In the genomic region with DNA sequence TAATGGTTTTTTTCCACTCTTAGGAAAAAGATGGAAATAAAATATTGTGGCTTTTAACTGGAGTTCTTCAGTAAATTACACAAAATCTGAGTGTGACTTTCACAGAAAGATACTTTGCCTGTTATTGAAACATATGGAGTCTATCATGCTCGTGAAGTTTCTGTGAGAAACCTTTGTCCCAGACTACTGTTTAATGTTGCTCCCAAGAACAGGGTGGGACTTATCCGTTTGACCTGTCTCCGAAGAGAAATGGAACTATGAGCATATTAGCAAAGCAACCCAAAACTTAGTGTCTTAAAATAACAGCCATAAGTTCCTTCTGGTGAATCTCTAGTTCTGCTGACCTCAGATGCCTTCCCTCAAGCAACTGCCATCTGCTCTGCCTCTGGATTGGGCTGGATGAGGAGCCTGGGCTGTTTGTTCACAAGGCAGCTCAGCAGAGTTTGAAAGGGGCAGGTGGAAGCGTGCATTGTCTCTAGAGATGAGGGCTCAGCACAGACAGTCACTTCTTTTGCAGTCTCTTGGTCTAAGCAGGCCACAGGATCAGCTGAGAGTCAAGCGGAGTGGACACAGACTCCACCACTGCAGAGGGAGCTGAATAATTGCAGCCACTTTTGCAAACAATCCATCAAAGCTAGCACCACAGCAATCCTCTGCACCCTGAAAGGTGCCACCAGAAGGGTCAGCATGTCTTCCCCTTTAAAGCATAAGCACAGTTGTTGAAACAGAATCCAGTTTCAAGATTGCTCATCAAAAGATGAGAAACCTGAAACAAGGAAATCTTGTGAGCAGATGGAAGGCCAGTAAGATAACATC, we compare ENCODE assay signal across 12 cellular contexts. TPM values are rescaled to one million over a fixed set of nuclear protein-coding genes. Genes with fewer than 3 reads are reported as not detected.
DNase-seq lines count a peak whose midpoint lies in the region; ATAC-seq and TF ChIP-seq lines count a peak whose summit lies in the region.
"Had no signal": no experiment of that assay in that cellular context is flagged by ENCODE, and none has a peak within 500 bp of the region (broad histone marks: within the 10 kb centered on the region; RNA-seq: fewer than 3 reads in every experiment).

No MANE protein-coding gene starts in this region.

- TF ChIP-seq POLR2A in esophagus squamous epithelium (IDR thresholded peaks at IDR 0.05) = no peak

- peaks cover 1% of the 10 kb centered on the region for H3K27me3 Mint-ChIP-seq in activated CD8-positive, alpha-beta memory T cell treated with anti-CD3 and anti-CD28 coated beads, Interleukin-2, amount 10 ng/mL, durations not matched to agents 7 days and 5 days
- H3K27me3 Mint-ChIP-seq: naive thymus-derived CD8-positive, alpha-beta T cell had no signal

- H3K4me3 ChIP-seq in esophagus squamous epithelium = no peak overlapping the region

- DNase-seq in activated CD8-positive, alpha-beta memory T cell treated with anti-CD3 and anti-CD28 coated beads, Interleukin-2, amount 10 ng/mL, durations not matched to agents 7 days and 5 days = peak; percentile 44
- no peak for DNase-seq in activated CD8-positive, alpha-beta memory T cell treated with anti-CD3 and anti-CD28 coated beads, Interleukin-2, amount 50 U/mL, for 48 hours
- DNase-seq in NCI-H2171 (lab: John Stamatoyannopoulos, UW) (peak; percentile 46), retina (peak; percentile 33), H4 (ENCODE audit: low spot score) (no peak), cerebellar cortex (ENCODE audit: low spot score) (no peak), esophagus squamous epithelium (lab: John Stamatoyannopoulos, UW) (no peak)
- DNase-seq: naive thymus-derived CD8-positive, alpha-beta T cell; NCI-H2081 had no signal

- peak overlapping the region; percentile 64 for H3K27ac Mint-ChIP-seq in activated CD8-positive, alpha-beta memory T cell treated with anti-CD3 and anti-CD28 coated beads, Interleukin-2, amount 10 ng/mL, durations not matched to agents 7 days and 5 days

- H3K36me3 Mint-ChIP-seq in activated CD8-positive, alpha-beta memory T cell treated with anti-CD3 and anti-CD28 coated beads, Interleukin-2, amount 10 ng/mL, durations not matched to agents 7 days and 5 days = no peaks in the 10 kb centered on the region
- H3K36me3 Mint-ChIP-seq: naive thymus-derived CD8-positive, alpha-beta T cell had no signal

- H3K4me3 Mint-ChIP-seq in activated CD8-positive, alpha-beta memory T cell treated with anti-CD3 and anti-CD28 coated beads, Interleukin-2, amount 10 ng/mL, durations not matched to agents 7 days and 5 days = no peak overlapping the region
- H3K4me3 Mint-ChIP-seq: naive thymus-derived CD8-positive, alpha-beta T cell had no signal

- WGBS in esophagus squamous epithelium, 2 donors = 55 to 69% methylated on average over 4 of the region's 5 CpGs

- ATAC-seq in activated CD8-positive, alpha-beta memory T cell treated with anti-CD3 and anti-CD28 coated beads, Interleukin-2, amount 10 ng/mL, durations not matched to agents 7 days and 5 days = peak; percentile 29
- ATAC-seq in HG02870 (IDR thresholded peaks at IDR 0.05; ENCODE audit: unreplicated experiment) = peak; percentile 64
- ATAC-seq: naive thymus-derived CD8-positive, alpha-beta T cell had no signal

- H3K27me3 ChIP-seq in esophagus squamous epithelium = no peaks in the 10 kb centered on the region

- H3K9me3 ChIP-seq in esophagus squamous epithelium = no peaks in the 10 kb centered on the region

- no peaks in the 10 kb centered on the region for H3K36me3 ChIP-seq in esophagus squamous epithelium

- no peak overlapping the region for H3K27ac ChIP-seq in esophagus squamous epithelium
- H3K27ac ChIP-seq: VCaP had no signal

- TF ChIP-seq CTCF in esophagus squamous epithelium (IDR thresholded peaks at IDR 0.05) = no peak

- peaks cover 54% of the 10 kb centered on the region for H3K4me1 Mint-ChIP-seq in activated CD8-positive, alpha-beta memory T cell treated with anti-CD3 and anti-CD28 coated beads, Interleukin-2, amount 10 ng/mL, durations not matched to agents 7 days and 5 days

- intact Hi-C loops in esophagus squamous epithelium (cut with DNase I) = no loop called here

- H3K4me1 ChIP-seq in esophagus squamous epithelium = peaks cover 0 to 2% (median 0%) of the 10 kb centered on the region in 3 donors

- no peaks in the 10 kb centered on the region for H3K9me3 Mint-ChIP-seq in activated CD8-positive, alpha-beta memory T cell treated with anti-CD3 and anti-CD28 coated beads, Interleukin-2, amount 10 ng/mL, durations not matched to agents 7 days and 5 days (ENCODE audit: low read depth)
- H3K9me3 Mint-ChIP-seq: naive thymus-derived CD8-positive, alpha-beta T cell had no signal

- CTCF ChIA-PET in activated CD8-positive, alpha-beta memory T cell treated with anti-CD3 and anti-CD28 coated beads, Interleukin-2, amount 10 ng/mL, durations not matched to agents 7 days and 5 days (lab: Charles Lee) = no interaction called here

RNA-seq across cellular contexts. Expression of gene MYB, which starts 52.8 kb away (rescaled TPM):
- 10 to 100 TPM; 47.0 to 73.6 TPM for total RNA-seq in activated CD8-positive, alpha-beta memory T cell treated with anti-CD3 and anti-CD28 coated beads, Interleukin-2, amount 10 ng/mL, durations not matched to agents 7 days and 5 days
- total RNA-seq in H4 (2014; rRNA removed; shearing (Covaris generic)) = 0.39 and 1.1 TPM in 2 replicates
- total RNA-seq in esophagus squamous epithelium = 1 to 10 TPM; 2.6 to 6.9 (median 3.1) TPM
- total RNA-seq: astrocyte had no signal

Comparison
In these comparisons a context has a peak if more than half of its experiments do, and no peak if none do; other contexts are left out.
1. DNase-seq: peak in activated CD8-positive, alpha-beta memory T cell treated with anti-CD3 and anti-CD28 coated beads, Interleukin-2, amount 10 ng/mL, durations not matched to agents 7 days and 5 days (single experiment), NCI-H2171 (single experiment) and retina (single experiment); none in activated CD8-positive, alpha-beta memory T cell treated with anti-CD3 and anti-CD28 coated beads, Interleukin-2, amount 50 U/mL, for 48 hours (single experiment), H4 (single experiment), cerebellar cortex (single experiment) and esophagus squamous epithelium (single experiment).
2. RNA of gene MYB, which starts 52.8 kb away (total RNA-seq): 47.0 to 73.6 TPM in activated CD8-positive, alpha-beta memory T cell treated with anti-CD3 and anti-CD28 coated beads, Interleukin-2, amount 10 ng/mL, durations not matched to agents 7 days and 5 days; 2.6 to 6.9 TPM in esophagus squamous epithelium and 0.39 to 1.1 TPM in H4; every median in the first group is over 4 times any median in the second.